11 cellular contexts compared by ENCODE assay signal in the genomic region with DNA sequence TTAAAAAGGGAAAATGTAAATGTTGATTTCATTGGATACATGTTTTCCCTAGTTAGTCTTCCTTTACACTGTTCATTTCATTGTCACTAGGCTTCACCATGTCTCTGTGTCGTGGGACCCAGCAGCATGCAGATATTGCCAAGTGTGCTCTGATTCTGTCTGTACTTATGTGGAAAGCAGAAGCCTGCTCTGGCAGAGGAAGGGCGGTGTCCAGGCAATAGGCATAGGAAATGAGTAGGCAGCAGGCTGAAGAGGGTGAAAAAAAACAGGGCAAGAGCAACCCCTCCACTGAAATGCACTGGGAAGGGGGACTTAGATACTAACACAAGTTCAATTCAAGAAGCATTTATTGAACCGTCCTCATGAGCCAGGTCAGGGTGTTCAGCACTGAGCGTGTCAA.
DNase-seq lines count a peak whose midpoint lies in the region; ATAC-seq, FAIRE-seq and TF ChIP-seq lines count a peak whose summit lies in the region.
"Had no signal": no experiment of that assay in that cellular context is flagged by ENCODE, and none has a peak within 500 bp of the region (broad histone marks: within the 10 kb centered on the region; RNA-seq: fewer than 3 reads in every experiment).

No MANE protein-coding gene starts in this region.

- WGBS in H1 (ENCODE audit: extremely low coverage in 1 of 2, insufficient coverage in 1 of 2, insufficient read length in 1 of 2, insufficient replicate concordance in 2 of 2, low coverage in 1 of 2, low lambda C conversion rate in 2 of 2, missing lambda C conversion rate in 1 of 2), 2 experiments, result 91% methylated on average over 4 of the region's 4 CpGs; no CpG with 5 or more reads in 1 of the 2 experiments

- FAIRE-seq in H1 (lab: Jason Lieb, UNC), result no peak

- TF ChIP-seq RAD21 in H1 (IDR thresholded peaks at IDR 0.05 in 1 of 2, conservative IDR thresholded peaks at IDR 0.05 in 1 of 2; ENCODE audit: low read depth in 2 of 2, low read length in 2 of 2), result no peak

- peak overlapping the region; percentile 72 to 92 (median 84) for H3K4me2 ChIP-seq in BLaER1 treated with 17β-estradiol and CSF1 and Interleukin-3, amounts not matched to agents 10 nM and 100 nM
- H3K4me2 ChIP-seq in Loucy (ENCODE audit: low read depth, low read length, poor library complexity, severe bottlenecking), result peak overlapping the region; percentile 75
- H3K4me2 ChIP-seq in H1 (ENCODE audit: insufficient read depth in 1 of 2, low read depth in 2 of 2, low read length in 2 of 2), result peak overlapping the region in 1 of 2 experiments; percentile 20; a peak in 1 of 4 replicates

- no peaks in the 10 kb centered on the region for H4K20me1 ChIP-seq in BLaER1 treated with 17β-estradiol and CSF1 and Interleukin-3, amounts not matched to agents 10 nM and 100 nM
- H4K20me1 ChIP-seq in Loucy (ENCODE audit: insufficient read depth, low read length, poor library complexity, severe bottlenecking) (no peaks in the 10 kb centered on the region), H1 (replicated peaks in 1 of 2; ENCODE audit: control insufficient read depth in 1 of 2, insufficient read depth in 2 of 2, low read length in 2 of 2) (no peaks in the 10 kb centered on the region)

- DNase-seq in H1 (ENCODE audit: low read depth in 1 of 2, low spot score in 2 of 2) (no peak), islet precursor cell (no peak), Peyer's patch (no peak), NCI-H2107 (lab: John Stamatoyannopoulos, UW) (no peak)
- no peak for DNase-seq in naive thymus-derived CD4-positive, alpha-beta T cell

- H3K9me3 ChIP-seq in BLaER1 treated with 17β-estradiol and CSF1 and Interleukin-3, amounts not matched to agents 10 nM and 100 nM (replicated peaks in 1 of 11), result peaks cover 10 to 37% (median 24%) of the 10 kb centered on the region in 11 experiments; a peak in 21 of 22 replicates
- H3K9me3 ChIP-seq in Loucy (ENCODE audit: insufficient read depth, low read depth, low read length) (no peaks in the 10 kb centered on the region), H1 (ENCODE audit: insufficient read depth in 2 of 2, low read depth in 1 of 2, low read length in 1 of 2) (0 out of 4 replicates have a peak, but pooled peaks cover 0 to 3% of the 10 kb centered on the region in 2 experiments), Peyer's patch (no peaks in the 10 kb centered on the region)
- H3K9me3 ChIP-seq in naive thymus-derived CD4-positive, alpha-beta T cell (ENCODE audit: control insufficient read depth in 2 of 3, low read length in 3 of 3), result no peaks in the 10 kb centered on the region
- H3K9me3 ChIP-seq: HAP-1 had no signal

- H3K4me1 Mint-ChIP-seq in naive thymus-derived CD4-positive, alpha-beta T cell, result peaks cover 0 to 30% (median 22%) of the 10 kb centered on the region in 7 donors

- TF ChIP-seq POLR2A in H1 (IDR thresholded peaks at IDR 0.05; ENCODE audit: control extremely low read depth in 1 of 2, low read depth in 2 of 2, low read length in 2 of 2) (no peak), Peyer's patch (IDR thresholded peaks at IDR 0.05) (no peak)

- no peak overlapping the region for H3K4ac ChIP-seq in H1 (replicated peaks; ENCODE audit: insufficient read length, low read depth, low read length)

- peaks cover 14% of the 10 kb centered on the region; the same call in 1 of the 2 replicates for H3K79me2 ChIP-seq in Loucy (ENCODE audit: insufficient read depth, low read length)
- no peaks in the 10 kb centered on the region for H3K79me2 ChIP-seq in H1 (ENCODE audit: control insufficient read depth in 1 of 2, insufficient read depth in 2 of 2, low read length in 2 of 2)

- no peak overlapping the region for H2AK5ac ChIP-seq in H1 (ENCODE audit: low read depth, low read length)

- H2AFZ ChIP-seq in Loucy (ENCODE audit: low read length) (no peak overlapping the region), H1 (ENCODE audit: low read length) (peak overlapping the region; percentile 58; the same call in 1 of the 2 replicates)

- H4K5ac ChIP-seq in H1 (ENCODE audit: insufficient read length, low read depth, low read length), result no peak overlapping the region

- H4K8ac ChIP-seq in H1 (ENCODE audit: extremely low read depth, insufficient read depth, low read length), result no peak overlapping the region

- H2BK12ac ChIP-seq in H1 (ENCODE audit: low read depth, low read length), result peak overlapping the region; percentile 21; the same call in 1 of the 2 replicates

- peak overlapping the region in 2 of 9 donors; percentile 20 to 26 for H3K27ac Mint-ChIP-seq in naive thymus-derived CD4-positive, alpha-beta T cell

- H2BK15ac ChIP-seq in H1 (ENCODE audit: low read length), result no peak overlapping the region

- no peak overlapping the region for H3K23ac ChIP-seq in H1 (ENCODE audit: insufficient read length)

- TF ChIP-seq CTCF in Loucy (conservative IDR thresholded peaks at IDR 0.05; ENCODE audit: low read length) (no peak), H1 (IDR thresholded peaks at IDR 0.05; ENCODE audit: control extremely low read depth in 1 of 3, insufficient read depth in 1 of 3, low read depth in 1 of 3, low read length in 3 of 3) (no peak), Peyer's patch (IDR thresholded peaks at IDR 0.05) (no peak)

- no peak overlapping the region for H2BK120ac ChIP-seq in H1 (replicated peaks; ENCODE audit: low read depth, low read length)

- H3K4me1 ChIP-seq in BLaER1 treated with 17β-estradiol and CSF1 and Interleukin-3, amounts not matched to agents 10 nM and 100 nM, result peaks cover 71 to 99% (median 78%) of the 10 kb centered on the region in 10 experiments
- peaks cover 97% of the 10 kb centered on the region for H3K4me1 ChIP-seq in Loucy (ENCODE audit: insufficient read depth, low read length, poor library complexity, severe bottlenecking)
- H3K4me1 ChIP-seq in H1 (replicated peaks in 1 of 4; ENCODE audit: control insufficient read depth in 3 of 4, insufficient read depth in 4 of 4, low read length in 3 of 4), result peaks cover 4 to 24% (median 20%) of the 10 kb centered on the region in 4 experiments
- H3K4me1 ChIP-seq in naive thymus-derived CD4-positive, alpha-beta T cell (ENCODE audit: control insufficient read depth in 2 of 2, insufficient read depth in 2 of 2, low read length in 2 of 2), result peaks cover 0 to 36% of the 10 kb centered on the region in 2 donors
- H3K4me1 ChIP-seq in Peyer's patch, result peaks cover 0 to 10% (median 0%) of the 10 kb centered on the region in 4 donors
- H3K4me1 ChIP-seq: HAP-1 had no signal

- no peaks in the 10 kb centered on the region for H3K27me3 ChIP-seq in BLaER1 treated with 17β-estradiol and CSF1 and Interleukin-3, amounts not matched to agents 10 nM and 100 nM
- H3K27me3 ChIP-seq in Loucy (ENCODE audit: insufficient read depth, low read length, poor library complexity, severe bottlenecking) (no peaks in the 10 kb centered on the region), H1 (replicated peaks in 1 of 4; ENCODE audit: control insufficient read depth in 3 of 4, extremely low read depth in 1 of 4, insufficient read depth in 3 of 4, low read length in 3 of 4) (no peaks in the 10 kb centered on the region), Peyer's patch (no peaks in the 10 kb centered on the region)
- H3K27me3 ChIP-seq in naive thymus-derived CD4-positive, alpha-beta T cell (ENCODE audit: control insufficient read depth in 2 of 2, insufficient read depth in 2 of 2, low read length in 2 of 2), result no peaks in the 10 kb centered on the region
- H3K27me3 ChIP-seq: brain microvascular endothelial cell had no signal

- TF ChIP-seq EP300 in H1 (IDR thresholded peaks at IDR 0.05; ENCODE audit: borderline replicate concordance in 1 of 2, low read depth in 2 of 2, low read length in 2 of 2), result no peak

- H4K91ac ChIP-seq in H1 (replicated peaks; ENCODE audit: insufficient read length, low read length), result no peak overlapping the region

- peaks cover 0 to 5% (median 0%) of the 10 kb centered on the region in 11 experiments; a peak in 1 of 22 replicates for H3K36me3 ChIP-seq in BLaER1 treated with 17β-estradiol and CSF1 and Interleukin-3, amounts not matched to agents 10 nM and 100 nM
- H3K36me3 ChIP-seq in Loucy (ENCODE audit: insufficient read depth, low read length) (no peaks in the 10 kb centered on the region), H1 (ENCODE audit: control insufficient read depth in 2 of 4, insufficient read depth in 4 of 4, low read length in 3 of 4) (no peaks in the 10 kb centered on the region), Peyer's patch (no peaks in the 10 kb centered on the region)
- no peaks in the 10 kb centered on the region for H3K36me3 ChIP-seq in naive thymus-derived CD4-positive, alpha-beta T cell (ENCODE audit: control insufficient read depth in 2 of 3, insufficient read depth in 3 of 3, low read length in 3 of 3)
- H3K36me3 ChIP-seq: brain microvascular endothelial cell, HAP-1 had no signal

- peaks cover 0 to 2% (median 0%) of the 10 kb centered on the region in 11 donors for H3K9me3 Mint-ChIP-seq in naive thymus-derived CD4-positive, alpha-beta T cell

- intact Hi-C loops in naive thymus-derived CD4-positive, alpha-beta T cell (cut with micrococcal nuclease), result loop anchor here (2.0 to 5.0 kb wide), 3 partner anchors 15 to 77 kb away; no protein-coding TSS in a partner anchor

- peaks cover 0 to 1% (median 0%) of the 10 kb centered on the region in 5 donors for H3K36me3 Mint-ChIP-seq in naive thymus-derived CD4-positive, alpha-beta T cell

- no peak overlapping the region for H2BK5ac ChIP-seq in H1 (ENCODE audit: low read depth, low read length)

- no peaks in the 10 kb centered on the region for H3K79me1 ChIP-seq in H1 (ENCODE audit: low read depth, low read length)

- peak overlapping the region; percentile 49 to 86 (median 78); a peak in 21 of 22 replicates for H3K27ac ChIP-seq in BLaER1 treated with 17β-estradiol and CSF1 and Interleukin-3, amounts not matched to agents 10 nM and 100 nM
- H3K27ac ChIP-seq in H1 (ENCODE audit: low read depth, low read length) (no peak overlapping the region), Peyer's patch (no peak overlapping the region)
- no peak overlapping the region for H3K27ac ChIP-seq in naive thymus-derived CD4-positive, alpha-beta T cell (ENCODE audit: low read depth, low read length)
- H3K27ac ChIP-seq: brain microvascular endothelial cell, epithelial cell of prostate had no signal

- POLR2A ChIA-PET in H1 (lab: Charles Lee; ENCODE audit: partially characterized antibody), result interaction anchor here (1.2 kb wide), 1 partner anchor 24 kb away, joined by 3 read pairs; no protein-coding TSS in a partner anchor
- POLR2A ChIA-PET in naive thymus-derived CD4-positive, alpha-beta T cell (lab: Charles Lee), result interaction anchor here (0.6 to 1.1 kb wide), 2 partner anchors 26 to 28 kb away, joined by 3 read pairs; no protein-coding TSS in a partner anchor

- H3K27me3 Mint-ChIP-seq in naive thymus-derived CD4-positive, alpha-beta T cell, result peaks cover 0 to 3% (median 0%) of the 10 kb centered on the region in 5 donors

- no peak overlapping the region for H3K56ac ChIP-seq in H1 (replicated peaks; ENCODE audit: insufficient read length, low read depth, low read length)

- peak; percentile 68 for ATAC-seq in naive thymus-derived CD4-positive, alpha-beta T cell
- no peak for ATAC-seq in HG02970 (IDR thresholded peaks at IDR 0.05; ENCODE audit: low FRiP score, unreplicated experiment)

- H3K18ac ChIP-seq in H1 (ENCODE audit: extremely low read depth, low read length), result no peak overlapping the region

- no peaks in the 10 kb centered on the region; the same call in 1 of the 2 replicates for H3K23me2 ChIP-seq in H1 (ENCODE audit: low read depth, low read length)

- no peak overlapping the region for H3K14ac ChIP-seq in H1 (ENCODE audit: insufficient read length)

- peak overlapping the region; percentile 54 to 73 (median 66); a peak in 20 of 22 replicates for H3K9ac ChIP-seq in BLaER1 treated with 17β-estradiol and CSF1 and Interleukin-3, amounts not matched to agents 10 nM and 100 nM
- H3K9ac ChIP-seq in Loucy (ENCODE audit: low read depth, low read length, poor library complexity, severe bottlenecking), result peak overlapping the region; percentile 85
- H3K9ac ChIP-seq in H1 (replicated peaks in 1 of 4; ENCODE audit: extremely low read depth in 1 of 4, low read depth in 3 of 4, low read length in 3 of 4), result no peak overlapping the region

- H3K9me2 ChIP-seq in Loucy (replicated peaks; ENCODE audit: low read depth, low read length), result no peaks in the 10 kb centered on the region

- H3F3A ChIP-seq in Loucy (ENCODE audit: low read depth), result peaks cover 36% of the 10 kb centered on the region

- CTCF ChIA-PET in H1 (lab: Charles Lee; ENCODE audit: partially characterized antibody), result interaction anchor here (0.6 to 4.7 kb wide), 11 partner anchors 11 to 291 kb away, joined by 3 to 29 read pairs (median 3); no protein-coding TSS in a partner anchor
- CTCF ChIA-PET in naive thymus-derived CD4-positive, alpha-beta T cell (lab: Charles Lee), result no interaction called here

- peak overlapping the region in 2 of 10 donors; percentile 8 to 31 for H3K4me3 Mint-ChIP-seq in naive thymus-derived CD4-positive, alpha-beta T cell

- H2BK20ac ChIP-seq in H1 (ENCODE audit: low read length), result peak overlapping the region; percentile 29; the same call in 1 of the 2 replicates

- peak overlapping the region in 7 of 10 experiments; percentile 11 to 58 (median 34); a peak in 7 of 20 replicates for H3K4me3 ChIP-seq in BLaER1 treated with 17β-estradiol and CSF1 and Interleukin-3, amounts not matched to agents 10 nM and 100 nM
- H3K4me3 ChIP-seq in Loucy (ENCODE audit: low read length, poor library complexity, severe bottlenecking) (peak overlapping the region; percentile 64), H1 (ENCODE audit: extremely low read depth in 1 of 4, insufficient read depth in 2 of 4, low read depth in 3 of 4, low read length in 4 of 4) (no peak overlapping the region), Peyer's patch (no peak overlapping the region)
- no peak overlapping the region for H3K4me3 ChIP-seq in naive thymus-derived CD4-positive, alpha-beta T cell (ENCODE audit: low read length)
- H3K4me3 ChIP-seq: HAP-1 had no signal

Comparison
In these comparisons a context has a peak if more than half of its experiments do, and no peak if none do; other contexts are left out.
1. H3K27ac ChIP-seq: peak in BLaER1 treated with 17β-estradiol and CSF1 and Interleukin-3, amounts not matched to agents 10 nM and 100 nM (11 of 11); none in H1 (single experiment), naive thymus-derived CD4-positive, alpha-beta T cell (single experiment) and Peyer's patch (0 of 4).
2. H3K4me3 ChIP-seq: peak in BLaER1 treated with 17β-estradiol and CSF1 and Interleukin-3, amounts not matched to agents 10 nM and 100 nM (7 of 10) and Loucy (single experiment); none in H1 (0 of 4), naive thymus-derived CD4-positive, alpha-beta T cell (single experiment) and Peyer's patch (0 of 4).
3. H3K9ac ChIP-seq: peak in BLaER1 treated with 17β-estradiol and CSF1 and Interleukin-3, amounts not matched to agents 10 nM and 100 nM (11 of 11) and Loucy (single experiment); none in H1 (0 of 4).